8 cellular contexts compared by ENCODE assay signal in genomic region chr13:61880576-61881283, GRCh38.
A peak's percentile ranks its signal among the peaks of the same experiment; 100 is the strongest.
DNase-seq lines count a peak whose midpoint lies in the region; ATAC-seq and TF ChIP-seq lines count a peak whose summit lies in the region.

No MANE protein-coding gene starts in this region.

- WGBS in iPS DF 6.9 (ENCODE audit: insufficient coverage, insufficient read length) = no CpG with 5 or more reads among the region's 3 CpGs

- H3K27ac ChIP-seq in RWPE1 (no peak overlapping the region), iPS DF 6.9 (ENCODE audit: low read length) (no peak overlapping the region)

- peak; percentile 74 for ATAC-seq in HG03280 (IDR thresholded peaks at IDR 0.05; ENCODE audit: unreplicated experiment)
- no peak for ATAC-seq in GM21360 (IDR thresholded peaks at IDR 0.05; ENCODE audit: unreplicated experiment)

- H3K9me3 ChIP-seq in iPS DF 6.9 (ENCODE audit: control insufficient read depth, insufficient read depth, low read length) = no peaks in the 10 kb centered on the region

- TF ChIP-seq CTCF in RWPE1 (conservative IDR thresholded peaks at IDR 0.05; ENCODE audit: low read depth) = peak; percentile 42

- H3K4me1 ChIP-seq in iPS DF 6.9 (ENCODE audit: control insufficient read depth, insufficient read depth, low read length) = no peaks in the 10 kb centered on the region

- no peaks in the 10 kb centered on the region for H3K36me3 ChIP-seq in iPS DF 6.9 (ENCODE audit: control insufficient read depth, insufficient read depth, low read length)

- POLR2A ChIA-PET in RWPE1 (lab: Yijun Ruan, JAX; ENCODE audit: low non-redundant PET) = no interaction called here

- peak; percentile 4 for DNase-seq in stimulated activated CD4-positive, alpha-beta T cell treated with anti-CD3 and anti-CD28 coated beads, Interleukin-15, amount 100 ng/mL, for 24 hours
- no peak for DNase-seq in stimulated activated CD4-positive, alpha-beta T cell treated with anti-CD3 and anti-CD28 coated beads, Interleukin-4, amount 100 ng/mL, for 24 hours
- DNase-seq in RWPE1 (ENCODE audit: low spot score) = no peak
- DNase-seq in iPS DF 6.9 (ENCODE audit: low read depth, low spot score) = peak; percentile 50
- no peak for DNase-seq in DMS114 treated with DMSO at 0.1 percent for 48 hours (lab: John Stamatoyannopoulos, UW; ENCODE audit: unreplicated experiment)
- DNase-seq in AG08396 (ENCODE audit: low spot score) = no peak

- CTCF ChIA-PET in RWPE1 (lab: Yijun Ruan, JAX) = interaction anchor here (0.7 kb wide), 1 partner anchor 97 kb away, joined by 3 read pairs; no protein-coding TSS in a partner anchor

- no peak overlapping the region for H3K4me3 ChIP-seq in iPS DF 6.9 (ENCODE audit: low read length)

- no peaks in the 10 kb centered on the region for H3K27me3 ChIP-seq in iPS DF 6.9 (ENCODE audit: control insufficient read depth, insufficient read depth, low read length)

Comparison
In these comparisons a context has a peak if more than half of its experiments do, and no peak if none do; other contexts are left out.
1. DNase-seq: peak in stimulated activated CD4-positive, alpha-beta T cell treated with anti-CD3 and anti-CD28 coated beads, Interleukin-15, amount 100 ng/mL, for 24 hours (single experiment) and iPS DF 6.9 (single experiment); none in stimulated activated CD4-positive, alpha-beta T cell treated with anti-CD3 and anti-CD28 coated beads, Interleukin-4, amount 100 ng/mL, for 24 hours (single experiment), RWPE1 (single experiment), DMS114 treated with DMSO at 0.1 percent for 48 hours (single experiment) and AG08396 (single experiment).